In genomic region chr13:27057817-27058216, GRCh38 we compare ENCODE assay signal across 20 cellular contexts.
DNase-seq lines count a peak whose midpoint lies in the region; ATAC-seq, FAIRE-seq and TF ChIP-seq lines count a peak whose summit lies in the region.
"Had no signal": no experiment of that assay in that cellular context is flagged by ENCODE, and none has a peak within 500 bp of the region (broad histone marks: within the 10 kb centered on the region; RNA-seq: fewer than 3 reads in every experiment).

No MANE protein-coding gene starts in this region.

- H3K4me1 ChIP-seq in GM23338 (ENCODE audit: insufficient read depth) (no peaks in the 10 kb centered on the region), H1 (replicated peaks in 1 of 4; ENCODE audit: control insufficient read depth in 3 of 4, insufficient read depth in 4 of 4, low read length in 3 of 4) (peaks cover 0 to 2% (median 0%) of the 10 kb centered on the region in 4 experiments; a peak in 1 of 7 replicates)
- H3K4me1 ChIP-seq: Caco-2 had no signal

- DNase-seq in GM12891 (ENCODE audit: insufficient read length, low spot score) (no peak), GM23338 (ENCODE audit: low spot score) (no peak), H1 (ENCODE audit: low read depth in 1 of 2, low spot score in 2 of 2) (no peak), islet precursor cell (no peak), SIG-M5 (lab: John Stamatoyannopoulos, UW) (no peak), kidney tubule cell (ENCODE audit: low spot score) (no peak)
- DNase-seq in stimulated activated naive B cell treated with anti-CD40 and anti-IgM and Interleukin-4, amounts not matched to agents 10 μg/mL and 1 μg/mL and 100 μg/mL, for 72 hours, result no peak
- DNase-seq: Caco-2; CD4-positive, CD25-positive, alpha-beta regulatory T cell; CD8-positive, alpha-beta T cell; DMS153; DND-41; GOT3; H7; HCEC 1CT had no signal

- no peak overlapping the region for H3K9ac ChIP-seq in H1 (replicated peaks in 1 of 4; ENCODE audit: extremely low read depth in 1 of 4, low read depth in 3 of 4, low read length in 3 of 4)
- H3K9ac ChIP-seq: BLaER1 had no signal

- H3K4me3 ChIP-seq in GM23338 (no peak overlapping the region), H1 (ENCODE audit: extremely low read depth in 1 of 4, insufficient read depth in 2 of 4, low read depth in 3 of 4, low read length in 4 of 4) (no peak overlapping the region)
- H3K4me3 ChIP-seq: BLaER1 had no signal

- no peak for TF ChIP-seq EP300 in H1 (IDR thresholded peaks at IDR 0.05; ENCODE audit: borderline replicate concordance in 1 of 2, low read depth in 2 of 2, low read length in 2 of 2)

- no peak overlapping the region for H2AFZ ChIP-seq in GM23338
- H2AFZ ChIP-seq in H1 (ENCODE audit: low read length), result no peak overlapping the region

- TF ChIP-seq POLR2A in GM12891 (IDR thresholded peaks at IDR 0.05; ENCODE audit: low read depth, low read length) (no peak), H1 (IDR thresholded peaks at IDR 0.05; ENCODE audit: control extremely low read depth in 1 of 2, low read depth in 2 of 2, low read length in 2 of 2) (no peak)

- H3K4me2 ChIP-seq in GM23338 (no peak overlapping the region), H1 (ENCODE audit: insufficient read depth in 1 of 2, low read depth in 2 of 2, low read length in 2 of 2) (no peak overlapping the region)
- H3K4me2 ChIP-seq: BLaER1 had no signal

- H4K5ac ChIP-seq in H1 (ENCODE audit: insufficient read length, low read depth, low read length), result no peak overlapping the region

- H3F3A ChIP-seq in GM23338 (replicated peaks; ENCODE audit: low read depth), result no peaks in the 10 kb centered on the region

- H3K4ac ChIP-seq in H1 (replicated peaks; ENCODE audit: insufficient read length, low read depth, low read length), result no peak overlapping the region

- TF ChIP-seq CTCF in GM23338 (conservative IDR thresholded peaks at IDR 0.05; ENCODE audit: low read depth in 2 of 2), result no peak
- TF ChIP-seq CTCF in H1 (IDR thresholded peaks at IDR 0.05; ENCODE audit: control extremely low read depth in 1 of 3, insufficient read depth in 1 of 3, low read depth in 1 of 3, low read length in 3 of 3), result no peak

- no peaks in the 10 kb centered on the region for H3K27me3 ChIP-seq in GM23338 (ENCODE audit: insufficient read depth)
- H3K27me3 ChIP-seq in H1 (replicated peaks in 1 of 4; ENCODE audit: control insufficient read depth in 3 of 4, extremely low read depth in 1 of 4, insufficient read depth in 3 of 4, low read length in 3 of 4), result no peaks in the 10 kb centered on the region; a peak in 1 of 7 replicates
- H3K27me3 ChIP-seq: BLaER1 had no signal

- no peaks in the 10 kb centered on the region for H3K23me2 ChIP-seq in H1 (ENCODE audit: low read depth, low read length)

- no peak overlapping the region for H3K27ac ChIP-seq in GM23338 (ENCODE audit: low read depth)
- H3K27ac ChIP-seq in H1 (ENCODE audit: low read depth, low read length), result no peak overlapping the region
- H3K27ac ChIP-seq: BLaER1, C4-2B had no signal

- 89% methylated on average over 2 of the region's 2 CpGs; no CpG with 5 or more reads in 1 of the 2 experiments for WGBS in H1 (ENCODE audit: extremely low coverage in 1 of 2, insufficient coverage in 1 of 2, insufficient read length in 1 of 2, insufficient replicate concordance in 2 of 2, low coverage in 1 of 2, low lambda C conversion rate in 2 of 2, missing lambda C conversion rate in 1 of 2), 2 experiments

- H3K4me1 Mint-ChIP-seq in GM23338, result peaks cover 9% of the 10 kb centered on the region
- H3K4me1 Mint-ChIP-seq in stimulated activated naive B cell treated with anti-CD40 and anti-IgM and Interleukin-4, amounts not matched to agents 10 μg/mL and 1 μg/mL and 100 μg/mL, for 72 hours, result peaks cover 9 to 10% of the 10 kb centered on the region in 2 donors

- CTCF ChIA-PET in H1 (lab: Charles Lee; ENCODE audit: partially characterized antibody), result no interaction called here

- H3K36me3 ChIP-seq in GM23338 (ENCODE audit: insufficient read depth), result no peaks in the 10 kb centered on the region
- no peaks in the 10 kb centered on the region for H3K36me3 ChIP-seq in H1 (ENCODE audit: control insufficient read depth in 2 of 4, insufficient read depth in 4 of 4, low read length in 3 of 4)
- H3K36me3 ChIP-seq: BLaER1 had no signal

- H3K18ac ChIP-seq in H1 (ENCODE audit: extremely low read depth, low read length), result no peak overlapping the region

- peak overlapping the region; percentile 88 for H3K14ac ChIP-seq in H1 (ENCODE audit: insufficient read length)

- no peak overlapping the region for H3K23ac ChIP-seq in H1 (ENCODE audit: insufficient read length)

- no peak overlapping the region for H2BK5ac ChIP-seq in H1 (ENCODE audit: low read depth, low read length)

- FAIRE-seq in GM12891 (lab: Jason Lieb, UNC) (no peak), H1 (lab: Jason Lieb, UNC) (no peak)
- FAIRE-seq: G401.6, GM18507 had no signal

- POLR2A ChIA-PET in H1 (lab: Charles Lee; ENCODE audit: partially characterized antibody), result no interaction called here

- no peak overlapping the region for H2BK15ac ChIP-seq in H1 (ENCODE audit: low read length)

- no peak overlapping the region for H4K8ac ChIP-seq in H1 (ENCODE audit: extremely low read depth, insufficient read depth, low read length)

- TF ChIP-seq RAD21 in H1 (IDR thresholded peaks at IDR 0.05 in 1 of 2, conservative IDR thresholded peaks at IDR 0.05 in 1 of 2; ENCODE audit: low read depth in 2 of 2, low read length in 2 of 2), result no peak

- H3K79me2 ChIP-seq in GM23338 (replicated peaks; ENCODE audit: insufficient read depth) (no peaks in the 10 kb centered on the region), H1 (ENCODE audit: control insufficient read depth in 1 of 2, insufficient read depth in 2 of 2, low read length in 2 of 2) (no peaks in the 10 kb centered on the region)

- H2BK12ac ChIP-seq in H1 (ENCODE audit: low read depth, low read length), result no peak overlapping the region

- no peak overlapping the region for H2BK20ac ChIP-seq in H1 (ENCODE audit: low read length)

- H3K79me1 ChIP-seq in H1 (ENCODE audit: low read depth, low read length), result no peaks in the 10 kb centered on the region

- H3K56ac ChIP-seq in H1 (replicated peaks; ENCODE audit: insufficient read length, low read depth, low read length), result no peak overlapping the region

- H4K20me1 ChIP-seq in GM23338 (replicated peaks; ENCODE audit: insufficient read depth) (no peaks in the 10 kb centered on the region), H1 (replicated peaks in 1 of 2; ENCODE audit: control insufficient read depth in 1 of 2, insufficient read depth in 2 of 2, low read length in 2 of 2) (no peaks in the 10 kb centered on the region)
- H4K20me1 ChIP-seq: BLaER1 had no signal

- no peak overlapping the region for H2AK5ac ChIP-seq in H1 (ENCODE audit: low read depth, low read length)

- no peak overlapping the region for H2BK120ac ChIP-seq in H1 (replicated peaks; ENCODE audit: low read depth, low read length)

- H3K9me3 Mint-ChIP-seq in GM23338, result peaks cover 3% of the 10 kb centered on the region; the same call in 2 of the 3 replicates
- no peaks in the 10 kb centered on the region for H3K9me3 Mint-ChIP-seq in stimulated activated naive B cell treated with anti-CD40 and anti-IgM and Interleukin-4, amounts not matched to agents 10 μg/mL and 1 μg/mL and 100 μg/mL, for 72 hours
- H3K9me3 Mint-ChIP-seq: CD8-positive, alpha-beta T cell had no signal

- H4K91ac ChIP-seq in H1 (replicated peaks; ENCODE audit: insufficient read length, low read length), result no peak overlapping the region

- peaks cover 10% of the 10 kb centered on the region for H3K27me3 Mint-ChIP-seq in GM23338 (ENCODE audit: insufficient read depth, low read depth, poor library complexity)
- H3K27me3 Mint-ChIP-seq in stimulated activated naive B cell treated with anti-CD40 and anti-IgM and Interleukin-4, amounts not matched to agents 10 μg/mL and 1 μg/mL and 100 μg/mL, for 72 hours, result no peaks in the 10 kb centered on the region
- H3K27me3 Mint-ChIP-seq: B cell; CD4-positive, CD25-positive, alpha-beta regulatory T cell had no signal

- peak; percentile 43; the same call in 2 of the 3 replicates for ATAC-seq in GM23338
- no peak for ATAC-seq in stimulated activated naive B cell treated with anti-CD40 and anti-IgM and Interleukin-4, amounts not matched to agents 10 μg/mL and 1 μg/mL and 100 μg/mL, for 72 hours (replicated peaks)
- ATAC-seq: CD8-positive, alpha-beta T cell had no signal

- no peak overlapping the region for H3K27ac Mint-ChIP-seq in GM23338
- H3K27ac Mint-ChIP-seq in stimulated activated naive B cell treated with anti-CD40 and anti-IgM and Interleukin-4, amounts not matched to agents 10 μg/mL and 1 μg/mL and 100 μg/mL, for 72 hours, result peak overlapping the region; percentile 15
- H3K27ac Mint-ChIP-seq: B cell; CD4-positive, CD25-positive, alpha-beta regulatory T cell; CD8-positive, alpha-beta T cell had no signal

- no peaks in the 10 kb centered on the region; the same call in 2 of the 3 replicates for H3K36me3 Mint-ChIP-seq in GM23338 (ENCODE audit: low read depth)
- H3K36me3 Mint-ChIP-seq in stimulated activated naive B cell treated with anti-CD40 and anti-IgM and Interleukin-4, amounts not matched to agents 10 μg/mL and 1 μg/mL and 100 μg/mL, for 72 hours, result peaks cover 24 to 38% of the 10 kb centered on the region in 2 donors
- H3K36me3 Mint-ChIP-seq: CD4-positive, CD25-positive, alpha-beta regulatory T cell; CD8-positive, alpha-beta T cell had no signal

- H3K4me3 Mint-ChIP-seq in GM23338, result no peak overlapping the region
- no peak overlapping the region for H3K4me3 Mint-ChIP-seq in stimulated activated naive B cell treated with anti-CD40 and anti-IgM and Interleukin-4, amounts not matched to agents 10 μg/mL and 1 μg/mL and 100 μg/mL, for 72 hours
- H3K4me3 Mint-ChIP-seq: B cell; CD4-positive, CD25-positive, alpha-beta regulatory T cell; CD8-positive, alpha-beta T cell had no signal

- no peaks in the 10 kb centered on the region for H3K9me2 ChIP-seq in GM23338 (ENCODE audit: insufficient read depth)

- no peaks in the 10 kb centered on the region for H3K9me3 ChIP-seq in H1 (ENCODE audit: insufficient read depth in 2 of 2, low read depth in 1 of 2, low read length in 1 of 2)
- H3K9me3 ChIP-seq: BLaER1, Caco-2 had no signal

TF ChIP-seq in GM12891, 5 proteins besides CTCF, POLR2A, EP300 and RAD21:
- TF ChIP-seq PAX5 (IDR thresholded peaks at IDR 0.05; ENCODE audit: insufficient read depth, low read length, severe bottlenecking) (no peak), POLR2AphosphoS5 (IDR thresholded peaks at IDR 0.05; ENCODE audit: low read depth, low read length) (peak; percentile 38; the same call in 1 of the 2 replicates), TAF1 (IDR thresholded peaks at IDR 0.05; ENCODE audit: low read depth, low read length) (no peak)

TF ChIP-seq in GM23338, 12 proteins besides CTCF, POLR2A, EP300 and RAD21 (continues in another document):
- no peak for TF ChIP-seq POLR2AphosphoS5 (IDR thresholded peaks at IDR 0.05; ENCODE audit: low read depth)

TF ChIP-seq in H1, 55 proteins besides CTCF, POLR2A, EP300 and RAD21 (continues in another document):
- no peak for TF ChIP-seq CBX8 (IDR thresholded peaks at IDR 0.05; ENCODE audit: borderline replicate concordance, low read depth, low read length)
- no peak for TF ChIP-seq KDM4A (IDR thresholded peaks at IDR 0.05; ENCODE audit: low read depth, low read length, severe bottlenecking)
- no peak for TF ChIP-seq POU5F1 (IDR thresholded peaks at IDR 0.05; ENCODE audit: low read depth, low read length)
- no peak for TF ChIP-seq TAF1 (IDR thresholded peaks at IDR 0.05; ENCODE audit: low read depth, low read length)
- TF ChIP-seq GTF2F1 (IDR thresholded peaks at IDR 0.05; ENCODE audit: borderline replicate concordance, low read depth, low read length), result no peak
